In the genomic region with DNA sequence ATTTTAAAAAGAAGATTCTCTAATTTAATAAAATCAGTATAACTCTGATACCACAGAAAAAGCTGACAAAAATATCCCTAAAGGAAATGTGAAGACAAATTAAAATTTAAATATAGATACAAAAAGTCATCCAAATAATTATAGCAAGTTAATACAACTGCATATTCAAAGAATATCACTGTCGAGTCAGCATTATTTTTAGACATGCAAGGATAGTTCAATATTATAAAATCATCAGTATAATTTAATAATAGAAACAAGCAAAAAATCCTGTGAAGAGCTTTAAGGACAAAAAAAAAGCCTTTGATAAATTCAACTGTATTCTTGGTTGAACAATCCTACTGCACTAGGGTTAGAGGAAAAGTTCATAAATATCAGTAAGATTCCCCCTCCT, we compare ENCODE assay signal across 2 cellular contexts.
TF ChIP-seq lines count a peak whose summit lies in the region.

No MANE protein-coding gene starts in this region.

TF ChIP-seq in HepG2, 621 proteins besides CTCF, POLR2A, EP300 and RAD21:
- TF ChIP-seq ELF3 (CRISPR knock-in tag; IDR thresholded peaks at IDR 0.05) (no peak), EED (CRISPR knock-in tag; IDR thresholded peaks at IDR 0.05) (no peak), MAFF (IDR thresholded peaks at IDR 0.05; ENCODE audit: low read depth, low read length) (peak; percentile 92), ZNF7 (CRISPR knock-in tag; IDR thresholded peaks at IDR 0.05) (no peak), MAFK (conservative IDR thresholded peaks at IDR 0.05 in 1 of 2, IDR thresholded peaks at IDR 0.05 in 1 of 2; ENCODE audit: low read length in 2 of 2) (peak; percentile 88 to 96), ZNF24 (IDR thresholded peaks at IDR 0.05) (no peak), SMARCC2 (IDR thresholded peaks at IDR 0.05) (no peak), ZFP36 (IDR thresholded peaks at IDR 0.05; ENCODE audit: borderline replicate concordance, low read depth, low read length, partially characterized antibody) (no peak)
- TF ChIP-seq, protein P1, sequence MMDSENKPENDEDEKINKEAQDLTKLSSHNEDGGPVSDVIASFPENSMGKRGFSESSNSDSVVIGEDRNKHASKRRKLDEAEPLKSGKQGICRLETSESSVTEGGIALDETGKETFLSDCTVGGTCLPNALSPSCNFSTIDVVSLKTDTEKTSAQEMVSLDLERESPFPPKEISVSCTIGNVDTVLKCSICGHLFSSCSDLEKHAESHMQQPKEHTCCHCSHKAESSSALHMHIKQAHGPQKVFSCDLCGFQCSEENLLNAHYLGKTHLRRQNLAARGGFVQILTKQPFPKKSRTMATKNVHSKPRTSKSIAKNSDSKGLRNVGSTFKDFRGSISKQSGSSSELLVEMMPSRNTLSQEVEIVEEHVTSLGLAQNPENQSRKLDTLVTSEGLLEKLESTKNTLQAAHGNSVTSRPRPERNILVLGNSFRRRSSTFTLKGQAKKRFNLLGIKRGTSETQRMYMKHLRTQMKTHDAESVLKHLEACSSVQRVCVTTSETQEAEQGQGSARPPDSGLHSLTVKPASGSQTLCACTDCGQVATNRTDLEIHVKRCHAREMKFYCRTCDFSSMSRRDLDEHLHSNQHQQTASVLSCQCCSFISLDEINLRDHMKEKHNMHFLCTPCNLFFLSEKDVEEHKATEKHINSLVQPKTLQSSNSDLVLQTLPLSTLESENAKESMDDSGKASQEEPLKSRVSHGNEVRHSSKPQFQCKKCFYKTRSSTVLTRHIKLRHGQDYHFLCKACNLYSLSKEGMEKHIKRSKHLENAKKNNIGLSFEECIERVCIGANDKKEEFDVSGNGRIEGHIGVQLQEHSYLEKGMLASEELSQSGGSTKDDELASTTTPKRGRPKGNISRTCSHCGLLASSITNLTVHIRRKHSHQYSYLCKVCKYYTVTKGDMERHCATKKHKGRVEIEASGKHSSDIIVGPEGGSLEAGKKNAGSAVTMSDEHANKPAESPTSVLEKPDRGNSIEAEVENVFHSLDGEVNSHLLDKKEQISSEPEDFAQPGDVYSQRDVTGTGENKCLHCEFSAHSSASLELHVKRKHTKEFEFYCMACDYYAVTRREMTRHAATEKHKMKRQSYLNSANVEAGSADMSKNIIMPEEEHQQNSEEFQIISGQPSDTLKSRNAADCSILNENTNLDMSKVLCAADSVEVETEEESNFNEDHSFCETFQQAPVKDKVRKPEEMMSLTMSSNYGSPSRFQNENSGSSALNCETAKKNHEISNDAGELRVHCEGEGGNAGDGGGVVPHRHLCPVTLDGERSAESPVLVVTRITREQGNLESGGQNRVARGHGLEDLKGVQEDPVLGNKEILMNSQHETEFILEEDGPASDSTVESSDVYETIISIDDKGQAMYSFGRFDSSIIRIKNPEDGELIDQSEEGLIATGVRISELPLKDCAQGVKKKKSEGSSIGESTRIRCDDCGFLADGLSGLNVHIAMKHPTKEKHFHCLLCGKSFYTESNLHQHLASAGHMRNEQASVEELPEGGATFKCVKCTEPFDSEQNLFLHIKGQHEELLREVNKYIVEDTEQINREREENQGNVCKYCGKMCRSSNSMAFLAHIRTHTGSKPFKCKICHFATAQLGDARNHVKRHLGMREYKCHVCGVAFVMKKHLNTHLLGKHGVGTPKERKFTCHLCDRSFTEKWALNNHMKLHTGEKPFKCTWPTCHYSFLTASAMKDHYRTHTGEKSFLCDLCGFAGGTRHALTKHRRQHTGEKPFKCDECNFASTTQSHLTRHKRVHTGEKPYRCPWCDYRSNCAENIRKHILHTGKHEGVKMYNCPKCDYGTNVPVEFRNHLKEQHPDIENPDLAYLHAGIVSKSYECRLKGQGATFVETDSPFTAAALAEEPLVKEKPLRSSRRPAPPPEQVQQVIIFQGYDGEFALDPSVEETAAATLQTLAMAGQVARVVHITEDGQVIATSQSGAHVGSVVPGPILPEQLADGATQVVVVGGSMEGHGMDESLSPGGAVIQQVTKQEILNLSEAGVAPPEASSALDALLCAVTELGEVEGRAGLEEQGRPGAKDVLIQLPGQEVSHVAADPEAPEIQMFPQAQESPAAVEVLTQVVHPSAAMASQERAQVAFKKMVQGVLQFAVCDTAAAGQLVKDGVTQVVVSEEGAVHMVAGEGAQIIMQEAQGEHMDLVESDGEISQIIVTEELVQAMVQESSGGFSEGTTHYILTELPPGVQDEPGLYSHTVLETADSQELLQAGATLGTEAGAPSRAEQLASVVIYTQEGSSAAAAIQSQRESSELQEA (CRISPR knock-in tag; IDR thresholded peaks at IDR 0.05; ENCODE audit: not compliant biosample characterization): no peak
- TF ChIP-seq, protein P2, sequence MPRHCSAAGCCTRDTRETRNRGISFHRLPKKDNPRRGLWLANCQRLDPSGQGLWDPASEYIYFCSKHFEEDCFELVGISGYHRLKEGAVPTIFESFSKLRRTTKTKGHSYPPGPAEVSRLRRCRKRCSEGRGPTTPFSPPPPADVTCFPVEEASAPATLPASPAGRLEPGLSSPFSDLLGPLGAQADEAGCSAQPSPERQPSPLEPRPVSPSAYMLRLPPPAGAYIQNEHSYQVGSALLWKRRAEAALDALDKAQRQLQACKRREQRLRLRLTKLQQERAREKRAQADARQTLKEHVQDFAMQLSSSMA (CRISPR knock-in tag; IDR thresholded peaks at IDR 0.05): no peak

TF ChIP-seq in K562, 482 proteins besides CTCF, POLR2A, EP300 and RAD21:
- peak; percentile 89 for TF ChIP-seq MAFK (IDR thresholded peaks at IDR 0.05; ENCODE audit: low read length)
- TF ChIP-seq ZNF324 (CRISPR knock-in tag; IDR thresholded peaks at IDR 0.05): peak; percentile 39; the same call in 1 of the 2 replicates
- TF ChIP-seq CCNT2 (IDR thresholded peaks at IDR 0.05; ENCODE audit: borderline replicate concordance, extremely low read depth, insufficient read length, low read depth, low read length): no peak
- TF ChIP-seq EGR1 (conservative IDR thresholded peaks at IDR 0.05): no peak
- no peak for TF ChIP-seq ELF4 (CRISPR knock-in tag; IDR thresholded peaks at IDR 0.05)
- peak; percentile 96 for TF ChIP-seq ZNF316 (IDR thresholded peaks at IDR 0.05)
- TF ChIP-seq PHB2 (IDR thresholded peaks at IDR 0.05; ENCODE audit: low read depth): no peak
- no peak for TF ChIP-seq ZBTB17 (CRISPR knock-in tag; IDR thresholded peaks at IDR 0.05)
- peak; percentile 88 for TF ChIP-seq MAFF (IDR thresholded peaks at IDR 0.05; ENCODE audit: low read length)
- TF ChIP-seq MAFG (tag; conservative IDR thresholded peaks at IDR 0.05): peak; percentile 86
- no peak for TF ChIP-seq HMGN3 (IDR thresholded peaks at IDR 0.05; ENCODE audit: borderline replicate concordance, extremely low read depth, insufficient read length, low read depth, low read length)
- no peak for TF ChIP-seq BCL6 (CRISPR knock-in tag; IDR thresholded peaks at IDR 0.05)
- peak; percentile 85 for TF ChIP-seq C11orf30 (IDR thresholded peaks at IDR 0.05; ENCODE audit: low read depth)
TF ChIP-seq in K562: peak in this region for 6.
